ENCODE assay signal across 10 cellular contexts in the genomic region with DNA sequence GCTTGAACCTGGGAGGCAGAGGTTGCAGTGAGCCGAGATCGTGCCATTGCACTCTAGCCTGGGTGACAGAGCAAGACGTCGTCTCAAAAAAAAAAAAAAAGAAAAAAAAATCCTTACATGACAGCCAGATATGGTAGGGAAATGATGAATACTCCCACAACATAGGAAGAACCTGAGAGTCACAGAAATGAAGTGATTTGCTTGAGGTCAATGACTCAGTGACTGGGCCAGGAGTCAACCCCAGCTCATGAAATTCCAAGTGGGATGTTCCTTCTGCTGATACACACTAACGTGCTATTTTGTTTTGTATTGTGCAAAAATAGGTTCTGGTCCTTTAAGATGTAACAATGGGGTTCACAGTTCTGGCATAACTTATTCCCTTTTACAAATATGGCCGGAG. TPM values are rescaled to one million over a fixed set of nuclear protein-coding genes. Genes with fewer than 3 reads are reported as not detected.
DNase-seq lines count a peak whose midpoint lies in the region; ATAC-seq lines count a peak whose summit lies in the region.
"Had no signal": no experiment of that assay in that cellular context is flagged by ENCODE, and none has a peak within 500 bp of the region (broad histone marks: within the 10 kb centered on the region; RNA-seq: fewer than 3 reads in every experiment).

No MANE protein-coding gene starts in this region.

- H3K4me3 Mint-ChIP-seq in activated T-cell treated with anti-CD3 and anti-CD28 coated beads, Interleukin-2, amount 50 U/mL, for 24 hours: peak overlapping the region; percentile 62
- peak overlapping the region; percentile 43 for H3K4me3 Mint-ChIP-seq in activated CD4-positive, alpha-beta memory T cell treated with anti-CD3 and anti-CD28 coated beads for 36 hours
- peak overlapping the region; percentile 69 to 78 for H3K4me3 Mint-ChIP-seq in stimulated activated naive CD8-positive, alpha-beta T cell treated with anti-CD3 and anti-CD28 coated beads, Interleukin-15, amount 100 ng/mL, for 72 hours

- CTCF ChIA-PET in activated CD4-positive, alpha-beta memory T cell treated with anti-CD3 and anti-CD28 coated beads for 36 hours (lab: Charles Lee): interaction anchor here (0.6 to 14.7 kb wide), 6 partner anchors 8 to 1148 kb away, joined by 3 to 417 read pairs (median 8); partner anchors contain the start of genes PSMD9 and RHOF

- no peak for DNase-seq in activated T-cell treated with anti-CD3 and anti-CD28 coated beads, Interleukin-2, amount 50 U/mL, for 24 hours
- DNase-seq in activated T-cell treated with anti-CD3 and anti-CD28 coated beads for 4 hours: no peak
- DNase-seq in activated CD4-positive, alpha-beta memory T cell treated with anti-CD3 and anti-CD28 coated beads for 36 hours: peak; percentile 43
- DNase-seq in fibroblast of peridontal ligament (ENCODE audit: extremely low read depth): peak; percentile 90
- DNase-seq in stimulated activated naive CD8-positive, alpha-beta T cell treated with anti-CD3 and anti-CD28 coated beads, Interleukin-15, amount 100 ng/mL, for 72 hours: no peak
- no peak for DNase-seq in NCI-H146 treated with DMSO at 0.1 percent for 48 hours (lab: John Stamatoyannopoulos, UW; ENCODE audit: unreplicated experiment)
- DNase-seq in NCI-H1694 treated with DMSO at 0.1 percent for 48 hours (lab: John Stamatoyannopoulos, UW): no peak
- DNase-seq: activated CD4-positive, CD25-positive, alpha-beta regulatory T cell treated with anti-CD3 and anti-CD28 coated beads, Interleukin-2, amount 50 U/mL, for 72 hours; NCI-H2171 treated with DMSO at 0.1 percent for 48 hours had no signal

- peaks cover 86% of the 10 kb centered on the region for H3K4me1 Mint-ChIP-seq in activated T-cell treated with anti-CD3 and anti-CD28 coated beads, Interleukin-2, amount 50 U/mL, for 24 hours (ENCODE audit: low read depth)
- H3K4me1 Mint-ChIP-seq in activated CD4-positive, alpha-beta memory T cell treated with anti-CD3 and anti-CD28 coated beads for 36 hours (ENCODE audit: low read depth): peaks cover 84% of the 10 kb centered on the region
- peaks cover 91% of the 10 kb centered on the region for H3K4me1 Mint-ChIP-seq in stimulated activated naive CD8-positive, alpha-beta T cell treated with anti-CD3 and anti-CD28 coated beads, Interleukin-15, amount 100 ng/mL, for 72 hours

- H3K36me3 Mint-ChIP-seq in activated T-cell treated with anti-CD3 and anti-CD28 coated beads, Interleukin-2, amount 50 U/mL, for 24 hours (ENCODE audit: low read depth): peaks cover 88% of the 10 kb centered on the region
- H3K36me3 Mint-ChIP-seq in activated CD4-positive, alpha-beta memory T cell treated with anti-CD3 and anti-CD28 coated beads for 36 hours: peaks cover 53% of the 10 kb centered on the region

- POLR2A ChIA-PET in activated CD4-positive, alpha-beta memory T cell treated with anti-CD3 and anti-CD28 coated beads for 36 hours (lab: Charles Lee): interaction anchor here (0.6 to 7.3 kb wide), 3 partner anchors 9 to 28 kb away, joined by 3 to 127 read pairs (median 3); partner anchors contain the start of gene RHOF

- intact Hi-C loops in activated CD4-positive, alpha-beta memory T cell treated with anti-CD3 and anti-CD28 coated beads for 36 hours (cut with micrococcal nuclease): loop anchor here (10.0 kb wide), 1 partner anchor 320 kb away; no protein-coding TSS in a partner anchor

- peak overlapping the region; percentile 99 for H3K27ac Mint-ChIP-seq in activated T-cell treated with anti-CD3 and anti-CD28 coated beads, Interleukin-2, amount 50 U/mL, for 24 hours
- H3K27ac Mint-ChIP-seq in activated CD4-positive, alpha-beta memory T cell treated with anti-CD3 and anti-CD28 coated beads for 36 hours: peak overlapping the region; percentile 96
- peak overlapping the region in 1 of 2 donors; percentile 87 for H3K27ac Mint-ChIP-seq in stimulated activated naive CD8-positive, alpha-beta T cell treated with anti-CD3 and anti-CD28 coated beads, Interleukin-15, amount 100 ng/mL, for 72 hours

- no peaks in the 10 kb centered on the region for H3K27me3 Mint-ChIP-seq in activated T-cell treated with anti-CD3 and anti-CD28 coated beads, Interleukin-2, amount 50 U/mL, for 24 hours
- H3K27me3 Mint-ChIP-seq in activated CD4-positive, alpha-beta memory T cell treated with anti-CD3 and anti-CD28 coated beads for 36 hours: no peaks in the 10 kb centered on the region
- H3K27me3 Mint-ChIP-seq in stimulated activated naive CD8-positive, alpha-beta T cell treated with anti-CD3 and anti-CD28 coated beads, Interleukin-15, amount 100 ng/mL, for 72 hours: no peaks in the 10 kb centered on the region

- no peaks in the 10 kb centered on the region for H3K9me3 Mint-ChIP-seq in activated T-cell treated with anti-CD3 and anti-CD28 coated beads, Interleukin-2, amount 50 U/mL, for 24 hours
- H3K9me3 Mint-ChIP-seq in activated CD4-positive, alpha-beta memory T cell treated with anti-CD3 and anti-CD28 coated beads for 36 hours: no peaks in the 10 kb centered on the region
- no peaks in the 10 kb centered on the region for H3K9me3 Mint-ChIP-seq in stimulated activated naive CD8-positive, alpha-beta T cell treated with anti-CD3 and anti-CD28 coated beads, Interleukin-15, amount 100 ng/mL, for 72 hours

- ATAC-seq in stimulated activated naive CD8-positive, alpha-beta T cell treated with anti-CD3 and anti-CD28 coated beads, Interleukin-15, amount 100 ng/mL, for 72 hours: no peak
- no peak for ATAC-seq in HG03280 (IDR thresholded peaks at IDR 0.05; ENCODE audit: unreplicated experiment)

RNA-seq across cellular contexts. Expression of gene RHOF, which starts 9.0 kb away (rescaled TPM):
- 100 to 1,000 TPM; 136 to 141 TPM for total RNA-seq in activated CD4-positive, alpha-beta memory T cell treated with anti-CD3 and anti-CD28 coated beads for 36 hours

RNA-seq across cellular contexts. Expression of gene SETD1B, which starts 19.3 kb away (rescaled TPM):
- 10 to 100 TPM; 14.1 to 15.2 TPM for total RNA-seq in activated CD4-positive, alpha-beta memory T cell treated with anti-CD3 and anti-CD28 coated beads for 36 hours

Comparison
In these comparisons a context has a peak if more than half of its experiments do, and no peak if none do; other contexts are left out.
1. DNase-seq: peak in activated CD4-positive, alpha-beta memory T cell treated with anti-CD3 and anti-CD28 coated beads for 36 hours (single experiment) and fibroblast of peridontal ligament (single experiment); none in activated T-cell treated with anti-CD3 and anti-CD28 coated beads, Interleukin-2, amount 50 U/mL, for 24 hours (single experiment), activated T-cell treated with anti-CD3 and anti-CD28 coated beads for 4 hours (single experiment), stimulated activated naive CD8-positive, alpha-beta T cell treated with anti-CD3 and anti-CD28 coated beads, Interleukin-15, amount 100 ng/mL, for 72 hours (0 of 2), NCI-H146 treated with DMSO at 0.1 percent for 48 hours (single experiment) and NCI-H1694 treated with DMSO at 0.1 percent for 48 hours (single experiment).
2. Peak in every context shown above with its lines, with median percentiles within 50 percentile points of each other: H3K4me3 Mint-ChIP-seq.